ENCODE assay signal across 11 cellular contexts in the genomic region with DNA sequence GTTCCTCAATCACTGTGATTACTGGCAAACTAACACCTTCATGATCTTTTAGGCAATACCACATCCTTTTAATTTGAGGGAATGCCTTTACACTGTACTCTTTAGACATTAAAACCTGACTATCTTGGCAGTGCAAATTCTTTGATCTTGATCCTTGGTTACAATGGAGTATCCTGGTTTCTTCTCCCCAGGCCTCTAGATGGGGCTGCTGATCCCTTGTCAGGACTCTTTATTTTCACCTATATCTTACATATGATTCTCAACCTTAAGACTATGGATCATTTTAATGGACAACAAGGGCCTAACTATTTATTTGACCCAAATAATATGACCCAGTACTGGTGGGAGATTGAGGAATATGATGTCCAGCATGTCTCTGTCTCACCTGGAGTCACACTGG.
A peak's percentile ranks its signal among the peaks of the same experiment; 100 is the strongest.
DNase-seq lines count a peak whose midpoint lies in the region; ATAC-seq, FAIRE-seq and TF ChIP-seq lines count a peak whose summit lies in the region.
"Had no signal": no experiment of that assay in that cellular context is flagged by ENCODE, and none has a peak within 500 bp of the region (broad histone marks: within the 10 kb centered on the region; RNA-seq: fewer than 3 reads in every experiment).

No MANE protein-coding gene starts in this region.

- ATAC-seq in HG03196 (IDR thresholded peaks at IDR 0.05; ENCODE audit: unreplicated experiment) (no peak), HG03175 (IDR thresholded peaks at IDR 0.05; ENCODE audit: unreplicated experiment) (no peak)
- ATAC-seq: A549 had no signal

- TF ChIP-seq CTCF in NB4 (IDR thresholded peaks at IDR 0.05; ENCODE audit: low read depth, low read length) (peak; percentile 44), bronchial epithelial cell (IDR thresholded peaks at IDR 0.05; ENCODE audit: insufficient read depth, low read length, severe bottlenecking) (peak; percentile 64), osteoblast (IDR thresholded peaks at IDR 0.05; ENCODE audit: extremely low read depth, low read depth, low read length) (peak; percentile 67)

- no peaks in the 10 kb centered on the region for H4K20me1 ChIP-seq in osteoblast (ENCODE audit: insufficient read depth, low read length)

- H3K4me3 ChIP-seq in NB4 (ENCODE audit: low read depth, low read length) (no peak overlapping the region), bronchial epithelial cell (ENCODE audit: low read depth, low read length) (no peak overlapping the region), osteoblast (ENCODE audit: insufficient read depth, low read length) (no peak overlapping the region)
- H3K4me3 ChIP-seq: A549 had no signal

- H3K9me3 ChIP-seq in osteoblast (ENCODE audit: low read depth, low read length): no peaks in the 10 kb centered on the region
- H3K9me3 ChIP-seq: A549 had no signal

- TF ChIP-seq POLR2A in NB4 (IDR thresholded peaks at IDR 0.05; ENCODE audit: extremely low read depth, insufficient read length): no peak

- no peaks in the 10 kb centered on the region for H3K79me2 ChIP-seq in osteoblast (ENCODE audit: insufficient read depth, low read length)

- H3K36me3 ChIP-seq in bronchial epithelial cell (ENCODE audit: control insufficient read depth, insufficient read depth, low read length): no peaks in the 10 kb centered on the region
- H3K36me3 ChIP-seq in osteoblast (ENCODE audit: insufficient read depth, low read length): no peaks in the 10 kb centered on the region

- no peaks in the 10 kb centered on the region for H3K4me1 ChIP-seq in osteoblast (ENCODE audit: insufficient read depth, low read length)
- H3K4me1 ChIP-seq: A549 had no signal

- no peak overlapping the region for H3K4me2 ChIP-seq in osteoblast (ENCODE audit: insufficient read depth, low read length)
- H3K4me2 ChIP-seq: A549 had no signal

- DNase-seq in NCI-H1417 (lab: John Stamatoyannopoulos, UW) (peak in 2 of 3 experiments; percentile 9 to 33), NCI-H1417 treated with DMSO at 0.1 percent for 48 hours (lab: John Stamatoyannopoulos, UW) (no peak), NB4 (ENCODE audit: low read depth) (peak; percentile 13), bronchial epithelial cell (ENCODE audit: low read depth) (peak; percentile 42), osteoblast (ENCODE audit: insufficient read length, low spot score, missing footprints) (peak; percentile 47), NCI-H2029 treated with DMSO at 0.1 percent for 48 hours (lab: John Stamatoyannopoulos, UW) (no peak)
- DNase-seq: activated naive CD8-positive, alpha-beta T cell treated with anti-CD3 and anti-CD28 coated beads, Interleukin-2, amount 10 ng/mL, durations not matched to agents 7 days and 5 days; T-helper 9 cell had no signal

- H3K27me3 ChIP-seq in bronchial epithelial cell (ENCODE audit: control insufficient read depth, insufficient read depth, low read length) (no peaks in the 10 kb centered on the region), osteoblast (ENCODE audit: insufficient read depth, low read length) (no peaks in the 10 kb centered on the region)

- no peak overlapping the region for H2AFZ ChIP-seq in osteoblast (ENCODE audit: low read length)

- no peak for FAIRE-seq in bronchial epithelial cell (lab: Jason Lieb, UNC)
- FAIRE-seq: A549 had no signal

- no peak overlapping the region for H3K27ac ChIP-seq in osteoblast (ENCODE audit: low read depth, low read length)
- H3K27ac ChIP-seq: A549 had no signal

Comparison
In these comparisons a context has a peak if more than half of its experiments do, and no peak if none do; other contexts are left out.
1. DNase-seq: peak in NCI-H1417 (2 of 3), NB4 (single experiment), bronchial epithelial cell (single experiment) and osteoblast (single experiment); none in NCI-H1417 treated with DMSO at 0.1 percent for 48 hours (single experiment) and NCI-H2029 treated with DMSO at 0.1 percent for 48 hours (single experiment).
2. Peak in every context shown above with its lines, with median percentiles within 50 percentile points of each other: CTCF ChIP-seq.